In the genomic region with DNA sequence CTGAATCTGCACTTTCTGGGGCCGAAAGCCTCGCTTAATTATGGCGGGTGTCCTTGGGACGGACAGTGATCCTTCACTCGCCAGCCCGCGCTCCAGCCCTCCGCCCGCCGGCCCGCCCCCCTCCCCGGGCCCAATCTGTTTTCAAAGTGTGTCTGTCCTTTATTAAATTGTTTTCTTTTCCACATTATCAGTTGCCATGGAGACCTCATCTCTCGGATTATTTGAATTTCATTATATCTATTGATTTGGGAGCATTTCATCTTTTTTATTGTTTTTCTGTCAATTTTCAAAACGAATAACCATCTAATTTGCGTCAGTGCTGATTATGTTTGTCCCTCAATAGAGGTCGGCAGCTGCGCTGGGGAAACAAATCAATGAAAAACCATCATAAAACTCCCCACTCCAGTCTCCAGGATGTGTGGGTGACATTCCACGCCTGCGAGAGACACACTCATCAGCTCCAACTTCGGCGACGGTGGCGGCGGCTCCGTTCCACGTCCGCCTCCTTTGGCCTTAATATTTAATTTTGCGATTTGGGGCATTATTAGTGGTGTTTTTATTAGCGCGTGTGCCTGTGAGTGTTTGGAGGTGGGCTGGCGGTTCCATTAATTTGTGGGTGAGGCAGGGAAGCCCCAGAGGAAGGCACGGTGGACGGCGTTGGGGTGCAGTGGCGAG, we compare ENCODE assay signal across 28 cellular contexts.
DNase-seq lines count a peak whose midpoint lies in the region; ATAC-seq, FAIRE-seq and TF ChIP-seq lines count a peak whose summit lies in the region.
"Had no signal": no experiment of that assay in that cellular context is flagged by ENCODE, and none has a peak within 500 bp of the region (broad histone marks: within the 10 kb centered on the region; RNA-seq: fewer than 3 reads in every experiment).

No MANE protein-coding gene starts in this region.

- TF ChIP-seq CTCF in mesothelial cell of epicardium (IDR thresholded peaks at IDR 0.05; ENCODE audit: unreplicated experiment) (no peak), stomach (IDR thresholded peaks at IDR 0.05) (no peak), pancreas (IDR thresholded peaks at IDR 0.05) (no peak)

- peak; percentile 22 for DNase-seq in NCI-H2227 (lab: John Stamatoyannopoulos, UW; ENCODE audit: unreplicated experiment)
- no peak for DNase-seq in NCI-H2227 treated with DMSO at 0.1 percent for 48 hours (lab: John Stamatoyannopoulos, UW)
- DNase-seq in SHP77 treated with DMSO at 0.1 percent for 48 hours (lab: John Stamatoyannopoulos, UW): peak; percentile 41
- no peak for DNase-seq in mesothelial cell of epicardium (ENCODE audit: low spot score in 2 of 2, unreplicated experiment in 2 of 2)
- no peak for DNase-seq in stomach
- DNase-seq in activated T-cell treated with anti-CD3 and anti-CD28 coated beads for 4 hours: no peak
- no peak for DNase-seq in pancreas
- DNase-seq in UCSD-AML1 (lab: John Stamatoyannopoulos, UW; ENCODE audit: unreplicated experiment): no peak
- DNase-seq: 8988T; activated CD4-positive, alpha-beta T cell treated with anti-CD3 and anti-CD28 coated beads, Interleukin-2, amount 10 ng/mL, durations not matched to agents 24 days and 14 days; activated naive CD4-positive, alpha-beta T cell treated with anti-CD3 and anti-CD28 coated beads for 36 hours; activated T-cell treated with anti-CD3 and anti-CD28 coated beads, Interleukin-2, amount 50 U/mL, for 72 hours; CD8-positive, alpha-beta T cell; colonic mucosa; DMS153; effector memory CD8-positive, alpha-beta T cell; KBM-7; NCI-H1436; occipital lobe; RPMI8226; stimulated activated CD4-positive, alpha-beta T cell treated with anti-CD3 and anti-CD28 coated beads, Interleukin-12 subunit alpha, Interleukin-12 subunit beta, amount 100 ng/mL, for 4 hours; stimulated activated CD4-positive, alpha-beta T cell treated with anti-CD3 and anti-CD28 coated beads, Interleukin-4, amount 100 ng/mL, for 4 hours; stimulated activated naive CD4-positive, alpha-beta T cell treated with Interleukin-2 at 50 U/mL for 16 hours; WERI-Rb-1 had no signal

- H3K4me1 ChIP-seq in stomach: peaks cover 91 to 100% (median 96%) of the 10 kb centered on the region in 4 donors
- H3K4me1 ChIP-seq in pancreas: peaks cover 2 to 6% (median 5%) of the 10 kb centered on the region in 3 donors

- H3K4me3 Mint-ChIP-seq in mesothelial cell of epicardium: peak overlapping the region; percentile 31
- H3K4me3 Mint-ChIP-seq: activated CD4-positive, alpha-beta T cell treated with anti-CD3 and anti-CD28 coated beads, Interleukin-2, amount 10 ng/mL, durations not matched to agents 24 days and 14 days; activated naive CD4-positive, alpha-beta T cell treated with anti-CD3 and anti-CD28 coated beads for 36 hours; activated T-cell treated with anti-CD3 and anti-CD28 coated beads, Interleukin-2, amount 50 U/mL, for 72 hours; CD8-positive, alpha-beta T cell; effector memory CD8-positive, alpha-beta T cell had no signal

- no peaks in the 10 kb centered on the region for H3K36me3 Mint-ChIP-seq in mesothelial cell of epicardium
- H3K36me3 Mint-ChIP-seq: CD8-positive, alpha-beta T cell had no signal

- ATAC-seq in pancreas: no peak
- ATAC-seq: activated T-cell treated with anti-CD3 and anti-CD28 coated beads, Interleukin-2, amount 50 U/mL, for 72 hours; CD8-positive, alpha-beta T cell; effector memory CD8-positive, alpha-beta T cell; esophagus mucosa had no signal

- H3K27ac Mint-ChIP-seq in mesothelial cell of epicardium: no peak overlapping the region
- H3K27ac Mint-ChIP-seq: activated CD4-positive, alpha-beta T cell treated with anti-CD3 and anti-CD28 coated beads, Interleukin-2, amount 10 ng/mL, durations not matched to agents 24 days and 14 days; activated naive CD4-positive, alpha-beta T cell treated with anti-CD3 and anti-CD28 coated beads for 36 hours; activated T-cell treated with anti-CD3 and anti-CD28 coated beads, Interleukin-2, amount 50 U/mL, for 72 hours; CD8-positive, alpha-beta T cell; effector memory CD8-positive, alpha-beta T cell had no signal

- no peaks in the 10 kb centered on the region for H3K9me3 ChIP-seq in stomach
- H3K9me3 ChIP-seq in pancreas: no peaks in the 10 kb centered on the region
- H3K9me3 ChIP-seq: breast epithelium, colonic mucosa had no signal

- H3K36me3 ChIP-seq in stomach (no peaks in the 10 kb centered on the region), pancreas (no peaks in the 10 kb centered on the region)
- H3K36me3 ChIP-seq: breast epithelium, colonic mucosa had no signal

- 63 to 79% (median 77%) methylated on average over 35 of the region's 35 CpGs for WGBS in stomach, 5 donors
- 79 to 81% methylated on average over 35 of the region's 35 CpGs for whole genome bisulfite sequencing in pancreas, 2 donors

- no peak for TF ChIP-seq POLR2A in stomach (IDR thresholded peaks at IDR 0.05)

- intact Hi-C loops in stomach (cut with DNase I; ENCODE audit: low total_unique reads) (no loop called here), pancreas (cut with DNase I) (no loop called here)

- H3K9me3 Mint-ChIP-seq in mesothelial cell of epicardium: no peaks in the 10 kb centered on the region
- H3K9me3 Mint-ChIP-seq: activated CD4-positive, alpha-beta T cell treated with anti-CD3 and anti-CD28 coated beads, Interleukin-2, amount 10 ng/mL, durations not matched to agents 24 days and 14 days; activated naive CD4-positive, alpha-beta T cell treated with anti-CD3 and anti-CD28 coated beads for 36 hours; activated T-cell treated with anti-CD3 and anti-CD28 coated beads, Interleukin-2, amount 50 U/mL, for 72 hours; CD8-positive, alpha-beta T cell; effector memory CD8-positive, alpha-beta T cell had no signal

- TF ChIP-seq EP300 in stomach (IDR thresholded peaks at IDR 0.05): no peak

- FAIRE-seq in pancreas (lab: Jason Lieb, UNC): no peak
- FAIRE-seq: frontal cortex, keratinocyte had no signal

- H3K4me3 ChIP-seq in stomach (no peak overlapping the region), pancreas (no peak overlapping the region)
- H3K4me3 ChIP-seq: breast epithelium, colonic mucosa had no signal

- H3K27ac ChIP-seq in stomach (peak overlapping the region; percentile 15 to 97 (median 92)), pancreas (no peak overlapping the region)
- H3K27ac ChIP-seq: colonic mucosa had no signal

- H3K27me3 Mint-ChIP-seq in mesothelial cell of epicardium (ENCODE audit: low read depth): no peaks in the 10 kb centered on the region
- H3K27me3 Mint-ChIP-seq: activated CD4-positive, alpha-beta T cell treated with anti-CD3 and anti-CD28 coated beads, Interleukin-2, amount 10 ng/mL, durations not matched to agents 24 days and 14 days; effector memory CD8-positive, alpha-beta T cell had no signal

- peaks cover 52% of the 10 kb centered on the region for H3K4me1 Mint-ChIP-seq in mesothelial cell of epicardium
- H3K4me1 Mint-ChIP-seq: activated CD4-positive, alpha-beta T cell treated with anti-CD3 and anti-CD28 coated beads, Interleukin-2, amount 10 ng/mL, durations not matched to agents 24 days and 14 days had no signal

- H3K27me3 ChIP-seq in stomach (no peaks in the 10 kb centered on the region), pancreas (no peaks in the 10 kb centered on the region)
- H3K27me3 ChIP-seq: breast epithelium, colonic mucosa had no signal

Comparison
In these comparisons a context has a peak if more than half of its experiments do, and no peak if none do; other contexts are left out.
1. DNase-seq: peak in NCI-H2227 (single experiment) and SHP77 treated with DMSO at 0.1 percent for 48 hours (single experiment); none in NCI-H2227 treated with DMSO at 0.1 percent for 48 hours (single experiment), mesothelial cell of epicardium (0 of 2), stomach (single experiment), activated T-cell treated with anti-CD3 and anti-CD28 coated beads for 4 hours (single experiment), pancreas (0 of 6) and UCSD-AML1 (single experiment).
2. H3K27ac ChIP-seq: peak in stomach (5 of 5); none in pancreas (0 of 4).